ENCODE assay signal across 15 cellular contexts in the genomic region with DNA sequence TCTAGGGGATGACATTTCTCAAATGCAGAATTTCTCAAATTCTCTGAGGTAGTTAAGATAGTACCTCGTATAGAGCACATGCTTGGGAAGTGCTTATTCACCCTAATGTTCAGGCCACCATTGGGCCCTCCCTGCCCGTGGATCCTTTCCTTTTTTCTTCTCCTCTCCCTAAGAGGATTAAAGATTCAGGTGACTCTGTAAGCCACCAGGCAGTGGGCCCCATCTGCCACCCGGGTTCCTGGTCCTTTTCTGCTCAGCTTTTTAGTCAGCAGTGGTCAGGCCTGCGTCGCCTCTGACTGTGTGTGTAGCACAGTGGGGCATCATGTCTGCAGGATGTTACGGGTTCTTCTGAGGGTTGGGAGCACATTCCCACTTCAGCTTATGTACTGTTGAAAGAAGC. TPM values are rescaled to one million over a fixed set of nuclear protein-coding genes. Genes with fewer than 3 reads are reported as not detected.
DNase-seq lines count a peak whose midpoint lies in the region; ATAC-seq, FAIRE-seq and TF ChIP-seq lines count a peak whose summit lies in the region.
"Had no signal": no experiment of that assay in that cellular context is flagged by ENCODE, and none has a peak within 500 bp of the region (broad histone marks: within the 10 kb centered on the region; RNA-seq: fewer than 3 reads in every experiment).

No MANE protein-coding gene starts in this region.

- TF ChIP-seq CTCF in WERI-Rb-1 (IDR thresholded peaks at IDR 0.05; ENCODE audit: low read depth, low read length) (no peak), neural progenitor cell (IDR thresholded peaks at IDR 0.05) (no peak)

- H3K27ac ChIP-seq in WERI-Rb-1 (peak overlapping the region; percentile 90), neural progenitor cell (no peak overlapping the region)
- H3K27ac ChIP-seq: BLaER1 treated with 17β-estradiol and CSF1 and Interleukin-3, amounts not matched to agents 10 nM and 100 nM; GM23248 had no signal

- H3K36me3 ChIP-seq in WERI-Rb-1 (peaks cover 25% of the 10 kb centered on the region), neural progenitor cell (no peaks in the 10 kb centered on the region), HAP-1 (replicated peaks) (peaks cover 3% of the 10 kb centered on the region)

- no peak overlapping the region for H3K9ac ChIP-seq in neural progenitor cell
- H3K9ac ChIP-seq: BLaER1 treated with 17β-estradiol and CSF1 and Interleukin-3, amounts not matched to agents 10 nM and 100 nM; GM23248 had no signal

- peaks cover 7% of the 10 kb centered on the region for H3F3A ChIP-seq in neural progenitor cell (ENCODE audit: low read depth)

- no peak for TF ChIP-seq POLR2A in H54 (IDR thresholded peaks at IDR 0.05; ENCODE audit: low read depth, low read length)

- peaks cover 16% of the 10 kb centered on the region for H3K4me1 ChIP-seq in neural progenitor cell
- no peaks in the 10 kb centered on the region for H3K4me1 ChIP-seq in HAP-1

- H3K27me3 Mint-ChIP-seq in neural progenitor cell (ENCODE audit: insufficient read depth, low read depth) = no peaks in the 10 kb centered on the region
- H3K27me3 Mint-ChIP-seq: B cell had no signal

- no peaks in the 10 kb centered on the region for H3K9me3 ChIP-seq in WERI-Rb-1 (ENCODE audit: severe bottlenecking)
- H3K9me3 ChIP-seq in neural progenitor cell (ENCODE audit: low read depth) = no peaks in the 10 kb centered on the region
- no peaks in the 10 kb centered on the region for H3K9me3 ChIP-seq in HAP-1
- H3K9me3 ChIP-seq: BLaER1 treated with 17β-estradiol and CSF1 and Interleukin-3, amounts not matched to agents 10 nM and 100 nM had no signal

- no peak overlapping the region for H3K27ac Mint-ChIP-seq in neural progenitor cell
- peak overlapping the region; percentile 12 for H3K27ac Mint-ChIP-seq in stimulated activated effector memory CD8-positive, alpha-beta T cell treated with anti-CD3 and anti-CD28 coated beads, Interleukin-12 subunit alpha, Interleukin-12 subunit beta, amount 100 ng/mL, for 72 hours
- H3K27ac Mint-ChIP-seq: B cell; CD8-positive, alpha-beta T cell; HFFc6 had no signal

- peaks cover 2% of the 10 kb centered on the region for H3K4me1 Mint-ChIP-seq in neural progenitor cell
- peaks cover 18% of the 10 kb centered on the region for H3K4me1 Mint-ChIP-seq in stimulated activated effector memory CD8-positive, alpha-beta T cell treated with anti-CD3 and anti-CD28 coated beads, Interleukin-12 subunit alpha, Interleukin-12 subunit beta, amount 100 ng/mL, for 72 hours

- H3K9me3 Mint-ChIP-seq in neural progenitor cell = no peaks in the 10 kb centered on the region
- no peaks in the 10 kb centered on the region for H3K9me3 Mint-ChIP-seq in stimulated activated effector memory CD8-positive, alpha-beta T cell treated with anti-CD3 and anti-CD28 coated beads, Interleukin-12 subunit alpha, Interleukin-12 subunit beta, amount 100 ng/mL, for 72 hours
- H3K9me3 Mint-ChIP-seq: CD8-positive, alpha-beta T cell; HFFc6 had no signal

- no peak overlapping the region for H3K4me3 ChIP-seq in WERI-Rb-1 (ENCODE audit: low read depth, low read length)
- H3K4me3 ChIP-seq in neural progenitor cell = no peak overlapping the region
- no peak overlapping the region for H3K4me3 ChIP-seq in HAP-1
- H3K4me3 ChIP-seq: BLaER1 treated with 17β-estradiol and CSF1 and Interleukin-3, amounts not matched to agents 10 nM and 100 nM; GM23248 had no signal

- FAIRE-seq in H54 (lab: Jason Lieb, UNC) = no peak
- FAIRE-seq: G401.6 had no signal

- H3K27me3 ChIP-seq in WERI-Rb-1 (ENCODE audit: insufficient read depth, low read depth, severe bottlenecking) (no peaks in the 10 kb centered on the region), neural progenitor cell (no peaks in the 10 kb centered on the region), HAP-1 (ENCODE audit: low read depth) (no peaks in the 10 kb centered on the region)
- H3K27me3 ChIP-seq: BLaER1 treated with 17β-estradiol and CSF1 and Interleukin-3, amounts not matched to agents 10 nM and 100 nM had no signal

- in situ Hi-C loops in HAP-1 (cut with MboI; ENCODE audit: low sequenced_read_pairs) = no loop called here

- no peak overlapping the region for H2AFZ ChIP-seq in neural progenitor cell (replicated peaks)
- H2AFZ ChIP-seq: GM23248 had no signal

- H3K79me2 ChIP-seq in neural progenitor cell (ENCODE audit: low read depth) = no peaks in the 10 kb centered on the region

- peaks cover 6% of the 10 kb centered on the region for H4K20me1 ChIP-seq in neural progenitor cell (ENCODE audit: low read depth)

- ATAC-seq in stimulated activated effector memory CD8-positive, alpha-beta T cell treated with anti-CD3 and anti-CD28 coated beads, Interleukin-12 subunit alpha, Interleukin-12 subunit beta, amount 100 ng/mL, for 72 hours = no peak
- no peak for ATAC-seq in GM18868 (IDR thresholded peaks at IDR 0.05; ENCODE audit: unreplicated experiment)
- ATAC-seq: CD8-positive, alpha-beta T cell; HCT116 had no signal

- H3K4me2 ChIP-seq in neural progenitor cell = peak overlapping the region; percentile 35
- H3K4me2 ChIP-seq: BLaER1 treated with 17β-estradiol and CSF1 and Interleukin-3, amounts not matched to agents 10 nM and 100 nM had no signal

- H3K4me3 Mint-ChIP-seq in neural progenitor cell = no peak overlapping the region
- H3K4me3 Mint-ChIP-seq in stimulated activated effector memory CD8-positive, alpha-beta T cell treated with anti-CD3 and anti-CD28 coated beads, Interleukin-12 subunit alpha, Interleukin-12 subunit beta, amount 100 ng/mL, for 72 hours = no peak overlapping the region
- H3K4me3 Mint-ChIP-seq: B cell; CD8-positive, alpha-beta T cell; HFFc6 had no signal

- DNase-seq in NCI-H524 (lab: John Stamatoyannopoulos, UW) (peak; percentile 67 to 90), WERI-Rb-1 (peak; percentile 93), neural progenitor cell (ENCODE audit: low spot score) (no peak), HAP-1 (ENCODE audit: low spot score in 2 of 2) (no peak), H54 (ENCODE audit: insufficient read length, low spot score) (no peak)
- no peak for DNase-seq in stimulated activated effector memory CD8-positive, alpha-beta T cell treated with anti-CD3 and anti-CD28 coated beads, Interleukin-12 subunit alpha, Interleukin-12 subunit beta, amount 100 ng/mL, for 72 hours (ENCODE audit: low spot score in 2 of 2)
- DNase-seq: Calu3; CD8-positive, alpha-beta T cell; GM23248; HFFc6 had no signal

- peaks cover 7% of the 10 kb centered on the region for H3K36me3 Mint-ChIP-seq in neural progenitor cell
- H3K36me3 Mint-ChIP-seq in stimulated activated effector memory CD8-positive, alpha-beta T cell treated with anti-CD3 and anti-CD28 coated beads, Interleukin-12 subunit alpha, Interleukin-12 subunit beta, amount 100 ng/mL, for 72 hours = peaks cover 30% of the 10 kb centered on the region

RNA-seq across cellular contexts. Expression of gene CEP164, which starts 7.2 kb away (rescaled TPM):
- total RNA-seq in neural progenitor cell (ENCODE audit: low replicate concordance) = 24.2 and 26.0 TPM in 2 replicates

RNA-seq across cellular contexts. Expression of gene BACE1, which starts 18.8 kb away (rescaled TPM):
- total RNA-seq in neural progenitor cell (ENCODE audit: low replicate concordance) = 8.2 and 16.3 TPM in 2 replicates
- total RNA-seq: B cell had no signal

RNA-seq across cellular contexts. Expression of gene BACE1-AS, which starts 43.8 kb away (rescaled TPM):
- total RNA-seq in neural progenitor cell (ENCODE audit: low replicate concordance) = 7.6 and 10.3 TPM in 2 replicates

Comparison
In these comparisons a context has a peak if more than half of its experiments do, and no peak if none do; other contexts are left out.
1. DNase-seq: peak in NCI-H524 (2 of 2) and WERI-Rb-1 (single experiment); none in neural progenitor cell (single experiment), stimulated activated effector memory CD8-positive, alpha-beta T cell treated with anti-CD3 and anti-CD28 coated beads, Interleukin-12 subunit alpha, Interleukin-12 subunit beta, amount 100 ng/mL, for 72 hours (0 of 2), HAP-1 (0 of 2) and H54 (single experiment).